1 cellular context compared by ENCODE assay signal in genomic region chr7:140175221-140176218, GRCh38.
TF ChIP-seq lines count a peak whose summit lies in the region.

No MANE protein-coding gene starts in this region.

TF ChIP-seq in GM12878, 131 proteins besides CTCF, POLR2A, EP300 and RAD21 (continued from another document and continues in another):
- TF ChIP-seq ZBTB4 (CRISPR knock-in tag; IDR thresholded peaks at IDR 0.05) (no peak), JUND (IDR thresholded peaks at IDR 0.05; ENCODE audit: low read depth, low read length) (no peak), SPI1 (IDR thresholded peaks at IDR 0.05; ENCODE audit: borderline replicate concordance, insufficient read depth, low read depth, low read length) (peak; percentile 33; the same call in 1 of the 2 replicates), ZBTB40 (IDR thresholded peaks at IDR 0.05; ENCODE audit: borderline replicate concordance) (no peak), NFIC (IDR thresholded peaks at IDR 0.05; ENCODE audit: low read depth, low read length) (no peak), ZNF24 (IDR thresholded peaks at IDR 0.05) (no peak), SREBF1 (IDR thresholded peaks at IDR 0.05; ENCODE audit: low read length) (no peak), ATF2 (IDR thresholded peaks at IDR 0.05; ENCODE audit: low read length) (no peak), POLR2AphosphoS5 (IDR thresholded peaks at IDR 0.05; ENCODE audit: low read length) (no peak), PAX8 (IDR thresholded peaks at IDR 0.05) (no peak), BHLHE40 (IDR thresholded peaks at IDR 0.05; ENCODE audit: borderline replicate concordance in 1 of 2, low read depth in 2 of 2, low read length in 1 of 2) (peak; percentile 69 to 71; a peak in 2 of 4 replicates), CREM (IDR thresholded peaks at IDR 0.05; ENCODE audit: low read depth) (no peak), CHD4 (IDR thresholded peaks at IDR 0.05) (no peak), RBBP5 (conservative IDR thresholded peaks at IDR 0.05) (no peak), CBFB (IDR thresholded peaks at IDR 0.05; ENCODE audit: low read depth) (peak; percentile 62; the same call in 1 of the 2 replicates), MTA2 (IDR thresholded peaks at IDR 0.05; ENCODE audit: low read depth) (no peak), MTA3 (IDR thresholded peaks at IDR 0.05; ENCODE audit: borderline replicate concordance, low read length) (no peak), RCOR1 (conservative IDR thresholded peaks at IDR 0.05; ENCODE audit: low read depth, low read length) (no peak), SIN3A (IDR thresholded peaks at IDR 0.05; ENCODE audit: low read depth, low read length) (no peak), STAT3 (IDR thresholded peaks at IDR 0.05; ENCODE audit: low read depth, low read length) (no peak), CBX5 (IDR thresholded peaks at IDR 0.05; ENCODE audit: low read depth) (peak; percentile 60; the same call in 1 of the 2 replicates), YBX1 (IDR thresholded peaks at IDR 0.05) (no peak), JUNB (IDR thresholded peaks at IDR 0.05) (no peak), IKZF1 (conservative IDR thresholded peaks at IDR 0.05) (peak; percentile 54), MYB (IDR thresholded peaks at IDR 0.05; ENCODE audit: borderline replicate concordance, low read depth, low read length) (no peak), IRF4 (IDR thresholded peaks at IDR 0.05; ENCODE audit: low read depth, low read length) (no peak), FOXM1 (IDR thresholded peaks at IDR 0.05; ENCODE audit: low read depth, low read length) (0 out of 2 replicates have a peak, but pooled peaks have one; percentile 16), ZNF384 (IDR thresholded peaks at IDR 0.05; ENCODE audit: borderline replicate concordance, low read depth, low read length) (no peak), TAF1 (IDR thresholded peaks at IDR 0.05; ENCODE audit: borderline replicate concordance, low read depth, low read length) (no peak), NR2C1 (IDR thresholded peaks at IDR 0.05) (no peak), ZBED1 (IDR thresholded peaks at IDR 0.05; ENCODE audit: borderline replicate concordance) (no peak), NR2C2 (IDR thresholded peaks at IDR 0.05; ENCODE audit: borderline replicate concordance, control insufficient read depth, insufficient read length, low read depth) (no peak), BCL11A (IDR thresholded peaks at IDR 0.05; ENCODE audit: low read depth, low read length) (no peak), GATAD2B (conservative IDR thresholded peaks at IDR 0.05; ENCODE audit: low read depth) (0 out of 2 replicates have a peak, but pooled peaks have one; percentile 55), CBX3 (IDR thresholded peaks at IDR 0.05; ENCODE audit: borderline replicate concordance, low read depth) (no peak), BACH1 (IDR thresholded peaks at IDR 0.05; ENCODE audit: borderline replicate concordance) (no peak), GABPA (IDR thresholded peaks at IDR 0.05; ENCODE audit: low read depth) (0 out of 2 replicates have a peak, but pooled peaks have one; percentile 10), RUNX3 (IDR thresholded peaks at IDR 0.05; ENCODE audit: low read length) (peak; percentile 84), FOS (IDR thresholded peaks at IDR 0.05; ENCODE audit: borderline replicate concordance, extremely low read depth, insufficient read length) (no peak), SKIL (IDR thresholded peaks at IDR 0.05; ENCODE audit: low read depth, poor library complexity, severe bottlenecking) (peak; percentile 55), ATF7 (IDR thresholded peaks at IDR 0.05; ENCODE audit: low read depth) (0 out of 2 replicates have a peak, but pooled peaks have one; percentile 30), NFXL1 (IDR thresholded peaks at IDR 0.05; ENCODE audit: borderline replicate concordance) (no peak), STAT1 (conservative IDR thresholded peaks at IDR 0.05) (no peak), POLR2AphosphoS2 (IDR thresholded peaks at IDR 0.05; ENCODE audit: low read depth, low read length) (no peak), CUX1 (IDR thresholded peaks at IDR 0.05; ENCODE audit: insufficient replicate concordance, low read depth, low read length) (no peak), HCFC1 (IDR thresholded peaks at IDR 0.05; ENCODE audit: low read length) (no peak), LARP7 (IDR thresholded peaks at IDR 0.05) (peak; percentile 77; the same call in 1 of the 2 replicates), MEF2B (IDR thresholded peaks at IDR 0.05; ENCODE audit: partially characterized antibody, poor library complexity, severe bottlenecking) (no peak), SMAD5 (IDR thresholded peaks at IDR 0.05; ENCODE audit: low read depth) (no peak), SRF (IDR thresholded peaks at IDR 0.05; ENCODE audit: low read depth in 2 of 2, low read length in 2 of 2) (peak; percentile 67 to 90), BRCA1 (IDR thresholded peaks at IDR 0.05; ENCODE audit: low read depth, low read length) (no peak), USF2 (IDR thresholded peaks at IDR 0.05; ENCODE audit: borderline replicate concordance, low read depth, low read length) (no peak), TARDBP (IDR thresholded peaks at IDR 0.05; ENCODE audit: borderline replicate concordance) (no peak), EED (IDR thresholded peaks at IDR 0.05; ENCODE audit: low read depth) (0 out of 2 replicates have a peak, but pooled peaks have one; percentile 26), BMI1 (IDR thresholded peaks at IDR 0.05; ENCODE audit: borderline replicate concordance) (no peak)
